8 cellular contexts compared by ENCODE assay signal in genomic region chr12:47754881-47755280, GRCh38.
A peak's percentile ranks its signal among the peaks of the same experiment; 100 is the strongest.
DNase-seq lines count a peak whose midpoint lies in the region; ATAC-seq lines count a peak whose summit lies in the region.
"Had no signal": no experiment of that assay in that cellular context is flagged by ENCODE, and none has a peak within 500 bp of the region (broad histone marks: within the 10 kb centered on the region; RNA-seq: fewer than 3 reads in every experiment).

No MANE protein-coding gene starts in this region.

- peak overlapping the region in 4 of 5 donors; percentile 77 to 93 (median 80) for H3K4me3 ChIP-seq in subcutaneous abdominal adipose tissue (ENCODE audit: low read depth in 1 of 5, low read length in 5 of 5)

- peak overlapping the region in 1 of 5 donors; percentile 62 for H3K9ac ChIP-seq in subcutaneous abdominal adipose tissue (ENCODE audit: low read length in 5 of 5)

- H3K27me3 ChIP-seq in subcutaneous abdominal adipose tissue (ENCODE audit: control insufficient read depth in 5 of 5, insufficient read depth in 4 of 5, low read length in 5 of 5) = peaks cover 0 to 3% (median 0%) of the 10 kb centered on the region in 5 donors

- H3K27ac ChIP-seq in epithelial cell of prostate (peak overlapping the region; percentile 100), subcutaneous abdominal adipose tissue (ENCODE audit: low read depth, low read length) (peak overlapping the region; percentile 86)

- ATAC-seq in GM19395 (IDR thresholded peaks at IDR 0.05; ENCODE audit: unreplicated experiment) = peak; percentile 21
- ATAC-seq in HG03460 (IDR thresholded peaks at IDR 0.05; ENCODE audit: unreplicated experiment) = peak; percentile 17

- peaks cover 0 to 31% (median 13%) of the 10 kb centered on the region in 5 donors for H3K36me3 ChIP-seq in subcutaneous abdominal adipose tissue (ENCODE audit: control insufficient read depth in 5 of 5, insufficient read depth in 5 of 5, low read length in 5 of 5)

- peaks cover 3 to 90% (median 59%) of the 10 kb centered on the region in 5 donors for H3K4me1 ChIP-seq in subcutaneous abdominal adipose tissue (ENCODE audit: control insufficient read depth in 5 of 5, insufficient read depth in 5 of 5, low read length in 5 of 5)

- no peak for DNase-seq in epithelial cell of prostate (ENCODE audit: low read depth, low spot score)
- DNase-seq in activated gamma-delta T cell treated with Interleukin-2 at 50 U/mL for 16 hours = no peak
- DNase-seq in hepatic stellate cell (ENCODE audit: low spot score) = no peak
- DNase-seq in stimulated activated CD4-positive, alpha-beta T cell treated with anti-CD3 and anti-CD28 coated beads, Interleukin-4, amount 100 ng/mL, for 4 hours = no peak
- DNase-seq: activated naive CD4-positive, alpha-beta T cell had no signal

- H3K9me3 ChIP-seq in subcutaneous abdominal adipose tissue (ENCODE audit: control insufficient read depth in 5 of 5, low read length in 5 of 5) = no peaks in the 10 kb centered on the region
